21 cellular contexts compared by ENCODE assay signal in the genomic region with DNA sequence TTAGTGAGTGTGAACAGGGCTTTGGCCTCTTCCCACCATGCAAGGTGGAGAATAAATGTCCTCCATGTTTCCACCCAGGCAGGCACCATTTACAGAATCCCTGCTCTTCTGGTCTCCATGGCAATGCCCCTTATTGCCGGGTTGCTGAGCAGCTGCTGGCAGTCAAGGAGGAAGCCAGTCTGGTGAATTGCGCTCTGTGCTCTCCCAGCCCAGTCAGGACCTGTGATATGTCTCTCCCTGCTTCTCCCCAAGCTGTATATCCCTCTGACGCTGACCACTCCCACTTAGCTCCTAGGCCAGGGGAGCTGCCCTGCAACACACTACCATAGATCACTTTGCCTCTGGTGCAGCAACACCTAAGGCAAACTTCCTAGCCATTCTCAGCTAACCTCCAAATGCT.
DNase-seq lines count a peak whose midpoint lies in the region; ATAC-seq, FAIRE-seq and TF ChIP-seq lines count a peak whose summit lies in the region.
"Had no signal": no experiment of that assay in that cellular context is flagged by ENCODE, and none has a peak within 500 bp of the region (broad histone marks: within the 10 kb centered on the region; RNA-seq: fewer than 3 reads in every experiment).

No MANE protein-coding gene starts in this region.

- no peak overlapping the region for H3K23ac ChIP-seq in H1 (ENCODE audit: insufficient read length)

- no peak overlapping the region for H3K4me2 ChIP-seq in H1 (ENCODE audit: insufficient read depth in 1 of 2, low read depth in 2 of 2, low read length in 2 of 2)

- H2BK20ac ChIP-seq in H1 (ENCODE audit: low read length): no peak overlapping the region

- H3K4ac ChIP-seq in H1 (replicated peaks; ENCODE audit: insufficient read length, low read depth, low read length): no peak overlapping the region

- no peak overlapping the region for H4K91ac ChIP-seq in H1 (replicated peaks; ENCODE audit: insufficient read length, low read length)

- no peak overlapping the region for H3K4me3 ChIP-seq in H1 (ENCODE audit: extremely low read depth in 1 of 4, insufficient read depth in 2 of 4, low read depth in 3 of 4, low read length in 4 of 4)
- H3K4me3 ChIP-seq: K562, MG63, SJSA1 had no signal

- POLR2A ChIA-PET in H1 (lab: Charles Lee; ENCODE audit: partially characterized antibody): no interaction called here
- POLR2A ChIA-PET in GM10248 (lab: Yijun Ruan, JAX): no interaction called here

- H2BK5ac ChIP-seq in H1 (ENCODE audit: low read depth, low read length): 0 out of 2 replicates have a peak overlapping the region, but pooled peaks have one; percentile 5

- peaks cover 4 to 13% (median 9%) of the 10 kb centered on the region in 4 experiments; a peak in 5 of 7 replicates for H3K4me1 ChIP-seq in H1 (replicated peaks in 1 of 4; ENCODE audit: control insufficient read depth in 3 of 4, insufficient read depth in 4 of 4, low read length in 3 of 4)
- H3K4me1 ChIP-seq: SJSA1 had no signal

- no peaks in the 10 kb centered on the region for H3K79me2 ChIP-seq in H1 (ENCODE audit: control insufficient read depth in 1 of 2, insufficient read depth in 2 of 2, low read length in 2 of 2)

- H3K27ac ChIP-seq in H1 (ENCODE audit: low read depth, low read length): no peak overlapping the region
- H3K27ac ChIP-seq: 22Rv1, HL-60, SJSA1 had no signal

- H3K9me3 ChIP-seq in H1 (ENCODE audit: insufficient read depth in 2 of 2, low read depth in 1 of 2, low read length in 1 of 2): peaks cover 0 to 3% of the 10 kb centered on the region in 2 experiments; a peak in 2 of 4 replicates
- H3K9me3 ChIP-seq: SJSA1 had no signal

- H3K9ac ChIP-seq in H1 (replicated peaks in 1 of 4; ENCODE audit: extremely low read depth in 1 of 4, low read depth in 3 of 4, low read length in 3 of 4): no peak overlapping the region

- ATAC-seq in GM21528 (IDR thresholded peaks at IDR 0.05; ENCODE audit: low FRiP score, unreplicated experiment): no peak
- ATAC-seq: CD8-positive, alpha-beta T cell; HepG2; K562; Right ventricle myocardium inferior had no signal

- H3K18ac ChIP-seq in H1 (ENCODE audit: extremely low read depth, low read length): no peak overlapping the region

- H3K36me3 ChIP-seq in H1 (ENCODE audit: control insufficient read depth in 2 of 4, insufficient read depth in 4 of 4, low read length in 3 of 4): no peaks in the 10 kb centered on the region
- H3K36me3 ChIP-seq: MG63, SJSA1 had no signal

- DNase-seq in DMS 273 (lab: John Stamatoyannopoulos, UW; ENCODE audit: unreplicated experiment): peak; percentile 36
- no peak for DNase-seq in DMS 273 treated with DMSO at 0.1 percent for 48 hours (lab: John Stamatoyannopoulos, UW)
- peak; percentile 3 for DNase-seq in Ammon's horn (ENCODE audit: low spot score)
- DNase-seq in NCI-H1105 treated with DMSO at 0.1 percent for 48 hours (lab: John Stamatoyannopoulos, UW): peak; percentile 43
- no peak for DNase-seq in H1 (ENCODE audit: low read depth in 1 of 2, low spot score in 2 of 2)
- DNase-seq in NCI-H2107 treated with DMSO at 0.1 percent for 48 hours (lab: John Stamatoyannopoulos, UW; ENCODE audit: unreplicated experiment): no peak
- no peak for DNase-seq in GM10248 (ENCODE audit: extremely low spot score)
- DNase-seq: C1 segment of cervical spinal cord; CD8-positive, alpha-beta T cell; EL; H7; MG63; NCI-H187; T-helper 1 cell had no signal

- H3K23me2 ChIP-seq in H1 (ENCODE audit: low read depth, low read length): no peaks in the 10 kb centered on the region

- CTCF ChIA-PET in H1 (lab: Charles Lee; ENCODE audit: partially characterized antibody) (interaction anchor here (1.3 kb wide), 1 partner anchor 12 kb away, joined by 4 read pairs; no protein-coding TSS in a partner anchor), GM10248 (lab: Yijun Ruan, JAX) (no interaction called here)

- H3K79me1 ChIP-seq in H1 (ENCODE audit: low read depth, low read length): no peaks in the 10 kb centered on the region

- FAIRE-seq in H1 (lab: Jason Lieb, UNC): no peak
- FAIRE-seq: HepG2, K562 had no signal

- TF ChIP-seq RAD21 in H1 (IDR thresholded peaks at IDR 0.05 in 1 of 2, conservative IDR thresholded peaks at IDR 0.05 in 1 of 2; ENCODE audit: low read depth in 2 of 2, low read length in 2 of 2): no peak

- no peak overlapping the region; the same call in 1 of the 2 replicates for H2AK5ac ChIP-seq in H1 (ENCODE audit: low read depth, low read length)

- TF ChIP-seq EP300 in H1 (IDR thresholded peaks at IDR 0.05; ENCODE audit: borderline replicate concordance in 1 of 2, low read depth in 2 of 2, low read length in 2 of 2): no peak

- TF ChIP-seq POLR2A in H1 (IDR thresholded peaks at IDR 0.05; ENCODE audit: control extremely low read depth in 1 of 2, low read depth in 2 of 2, low read length in 2 of 2): no peak

- no peak overlapping the region for H4K8ac ChIP-seq in H1 (ENCODE audit: extremely low read depth, insufficient read depth, low read length)

- H3K27me3 ChIP-seq in H1 (replicated peaks in 1 of 4; ENCODE audit: control insufficient read depth in 3 of 4, extremely low read depth in 1 of 4, insufficient read depth in 3 of 4, low read length in 3 of 4): no peaks in the 10 kb centered on the region
- H3K27me3 ChIP-seq: MG63, SJSA1 had no signal

- WGBS in H1 (ENCODE audit: extremely low coverage in 1 of 2, insufficient coverage in 1 of 2, insufficient read length in 1 of 2, insufficient replicate concordance in 2 of 2, low coverage in 1 of 2, low lambda C conversion rate in 2 of 2, missing lambda C conversion rate in 1 of 2), 2 experiments: 83% methylated on average over 3 of the region's 3 CpGs; no CpG with 5 or more reads in 1 of the 2 experiments

- no peaks in the 10 kb centered on the region for H4K20me1 ChIP-seq in H1 (replicated peaks in 1 of 2; ENCODE audit: control insufficient read depth in 1 of 2, insufficient read depth in 2 of 2, low read length in 2 of 2)

- H3K14ac ChIP-seq in H1 (ENCODE audit: insufficient read length): no peak overlapping the region

- no peak overlapping the region for H2BK120ac ChIP-seq in H1 (replicated peaks; ENCODE audit: low read depth, low read length)

- no peak overlapping the region for H2AFZ ChIP-seq in H1 (ENCODE audit: low read length)

- no peak overlapping the region for H4K5ac ChIP-seq in H1 (ENCODE audit: insufficient read length, low read depth, low read length)

- TF ChIP-seq CTCF in H1 (IDR thresholded peaks at IDR 0.05; ENCODE audit: control extremely low read depth in 1 of 3, insufficient read depth in 1 of 3, low read depth in 1 of 3, low read length in 3 of 3) (no peak), GM10248 (IDR thresholded peaks at IDR 0.05; ENCODE audit: control extremely low read depth, extremely low read depth, low read depth, missing control alignments) (no peak)

- H3K56ac ChIP-seq in H1 (replicated peaks; ENCODE audit: insufficient read length, low read depth, low read length): no peak overlapping the region

- H2BK15ac ChIP-seq in H1 (ENCODE audit: low read length): no peak overlapping the region

- no peak overlapping the region for H2BK12ac ChIP-seq in H1 (ENCODE audit: low read depth, low read length)

TF ChIP-seq in H1, 55 proteins besides CTCF, POLR2A, EP300 and RAD21:
- TF ChIP-seq CREB1 (IDR thresholded peaks at IDR 0.05) (no peak), KDM1A (IDR thresholded peaks at IDR 0.05; ENCODE audit: borderline replicate concordance, low read length) (no peak), YY1 (IDR thresholded peaks at IDR 0.05; ENCODE audit: low read depth, low read length) (no peak), ASH2L (IDR thresholded peaks at IDR 0.05; ENCODE audit: low read length) (no peak), TAF7 (optimal IDR thresholded peaks at IDR 0.05; ENCODE audit: borderline replicate concordance, low read depth, low read length) (no peak)
- TF ChIP-seq, protein P1, sequence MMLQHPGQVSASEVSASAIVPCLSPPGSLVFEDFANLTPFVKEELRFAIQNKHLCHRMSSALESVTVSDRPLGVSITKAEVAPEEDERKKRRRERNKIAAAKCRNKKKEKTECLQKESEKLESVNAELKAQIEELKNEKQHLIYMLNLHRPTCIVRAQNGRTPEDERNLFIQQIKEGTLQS (IDR thresholded peaks at IDR 0.05; ENCODE audit: insufficient read depth, low read depth, low read length): no peak

Comparison
In these comparisons a context has a peak if more than half of its experiments do, and no peak if none do; other contexts are left out.
1. DNase-seq: peak in DMS 273 (single experiment), Ammon's horn (single experiment) and NCI-H1105 treated with DMSO at 0.1 percent for 48 hours (single experiment); none in DMS 273 treated with DMSO at 0.1 percent for 48 hours (single experiment), H1 (0 of 2), NCI-H2107 treated with DMSO at 0.1 percent for 48 hours (single experiment) and GM10248 (single experiment).